ENCODE assay signal across 20 cellular contexts in genomic region chr16:49455181-49455990, GRCh38.
"Had no signal": no experiment of that assay in that cellular context is flagged by ENCODE, and none has a peak within 500 bp of the region (broad histone marks: within the 10 kb centered on the region; RNA-seq: fewer than 3 reads in every experiment).

No MANE protein-coding gene starts in this region.

- H3K27me3 Mint-ChIP-seq: activated naive CD8-positive, alpha-beta T cell had no signal

- H3K36me3 ChIP-seq: cardiac muscle cell had no signal

- H3K36me3 Mint-ChIP-seq: activated naive CD8-positive, alpha-beta T cell; stimulated activated memory B cell treated with anti-CD40 and anti-IgM and Interleukin-4, amounts not matched to agents 10 μg/mL and 1 μg/mL and 100 μg/mL, for 72 hours had no signal

- H3K27ac ChIP-seq: cardiac muscle cell, psoas muscle, VCaP had no signal

- H3K4me3 ChIP-seq: cardiac muscle cell, lung, psoas muscle had no signal

- H3K9me3 Mint-ChIP-seq: nephron progenitor cell; stimulated activated memory B cell treated with anti-CD40 and anti-IgM and Interleukin-4, amounts not matched to agents 10 μg/mL and 1 μg/mL and 100 μg/mL, for 72 hours had no signal

- H3K27me3 ChIP-seq: cardiac muscle cell had no signal

- DNase-seq: activated CD4-positive, alpha-beta T cell treated with anti-CD3 and anti-CD28 coated beads, Interleukin-2, amount 50 U/mL, for 48 hours; amygdala; erythroblast; foreskin melanocyte; glutamatergic neuron; hypothalamus; midbrain; nephron progenitor cell; occipital lobe; right cardiac atrium; small intestine; stimulated activated CD4-positive, alpha-beta T cell treated with anti-CD3 and anti-CD28 coated beads, Interleukin-4, amount 100 ng/mL, for 4 hours; SW 1271; T-helper 2 cell had no signal

- H3K4me3 Mint-ChIP-seq: activated naive CD8-positive, alpha-beta T cell; nephron progenitor cell; stimulated activated memory B cell treated with anti-CD40 and anti-IgM and Interleukin-4, amounts not matched to agents 10 μg/mL and 1 μg/mL and 100 μg/mL, for 72 hours had no signal

- H3K4me1 Mint-ChIP-seq: stimulated activated memory B cell treated with anti-CD40 and anti-IgM and Interleukin-4, amounts not matched to agents 10 μg/mL and 1 μg/mL and 100 μg/mL, for 72 hours had no signal

- H3K4me1 ChIP-seq: psoas muscle had no signal

- H3K9me3 ChIP-seq: psoas muscle had no signal

- H3K27ac Mint-ChIP-seq: activated naive CD8-positive, alpha-beta T cell; nephron progenitor cell; stimulated activated memory B cell treated with anti-CD40 and anti-IgM and Interleukin-4, amounts not matched to agents 10 μg/mL and 1 μg/mL and 100 μg/mL, for 72 hours had no signal
